22 cellular contexts compared by ENCODE assay signal in the genomic region with DNA sequence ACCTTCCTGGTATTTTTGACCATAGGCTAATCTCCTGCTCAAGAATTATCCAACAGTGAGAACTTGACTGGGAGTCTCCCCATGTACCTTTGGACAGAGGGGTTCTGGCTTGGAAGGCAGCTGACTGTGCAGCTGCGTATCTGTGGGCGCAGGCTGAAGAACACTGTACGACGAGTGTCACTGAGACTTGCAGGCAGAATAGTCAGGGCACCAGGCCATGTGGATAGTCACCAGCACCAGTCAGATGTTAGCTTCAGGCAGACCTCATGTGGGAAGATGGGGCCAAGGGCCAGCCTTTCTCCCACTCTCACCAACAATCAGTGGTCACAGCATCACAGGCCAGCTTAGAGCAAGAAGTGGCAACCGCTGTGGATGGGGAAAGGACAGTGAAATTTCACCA. TPM values are rescaled to one million over a fixed set of nuclear protein-coding genes. Genes with fewer than 3 reads are reported as not detected.
A peak's percentile ranks its signal among the peaks of the same experiment; 100 is the strongest.
DNase-seq lines count a peak whose midpoint lies in the region; ATAC-seq and TF ChIP-seq lines count a peak whose summit lies in the region.
"Had no signal": no experiment of that assay in that cellular context is flagged by ENCODE, and none has a peak within 500 bp of the region (broad histone marks: within the 10 kb centered on the region; RNA-seq: fewer than 3 reads in every experiment).

No MANE protein-coding gene starts in this region.

- peaks cover 17% of the 10 kb centered on the region for H3K4me1 Mint-ChIP-seq in CD14-positive monocyte
- H3K4me1 Mint-ChIP-seq in T-helper 17 cell, result peaks cover 8% of the 10 kb centered on the region

- H3K4me3 ChIP-seq in right cardiac atrium (ENCODE audit: low read length), result no peak overlapping the region
- H3K4me3 ChIP-seq: lung had no signal

- ATAC-seq in right cardiac atrium (peak; percentile 41 to 49), GM18868 (IDR thresholded peaks at IDR 0.05; ENCODE audit: unreplicated experiment) (no peak), T-helper 17 cell (no peak)

- H3K36me3 Mint-ChIP-seq in CD14-positive monocyte (peaks cover 47 to 70% of the 10 kb centered on the region in 2 donors), T-helper 17 cell (ENCODE audit: low read depth) (peaks cover 3% of the 10 kb centered on the region)

- TF ChIP-seq CTCF in CD14-positive monocyte (IDR thresholded peaks at IDR 0.05), result no peak

- H3K4me3 Mint-ChIP-seq in CD14-positive monocyte (no peak overlapping the region), T-helper 17 cell (no peak overlapping the region)
- H3K4me3 Mint-ChIP-seq: immature natural killer cell had no signal

- H3K27ac Mint-ChIP-seq in CD14-positive monocyte (peak overlapping the region in 4 of 7 donors; percentile 19 to 76 (median 41)), T-helper 17 cell (no peak overlapping the region)
- H3K27ac Mint-ChIP-seq: activated T-helper 2 cell treated with anti-CD3 and anti-CD28 coated beads, Interferon-gamma antibody, Interleukin-2, Interleukin-4, amounts not matched to agents 10 μg/mL and 5 μg/mL and 100 μg/mL, durations not matched to agents 14 hours and 24 hours and 36 hours had no signal

- peaks cover 15% of the 10 kb centered on the region for H3K4me1 ChIP-seq in right cardiac atrium (ENCODE audit: control insufficient read depth, insufficient read depth, low read length)

- H3K27ac ChIP-seq in caudate nucleus (ENCODE audit: low read depth, low read length) (peak overlapping the region; percentile 2), right cardiac atrium (ENCODE audit: low read length) (no peak overlapping the region)

- intact Hi-C loops in CD14-positive monocyte (cut with micrococcal nuclease) (no loop called here), right cardiac atrium (cut with DNase I) (loop anchor here in 2 of 4 donors (5.0 to 10.0 kb wide), 3 partner anchors 224 to 317 kb away; partner anchors contain the start of gene CCNY (in 2 of the 2)), posterior cingulate gyrus (cut with DNase I) (loop anchor here (5.0 kb wide), 1 partner anchor 224 kb away; the partner anchor contains the start of gene CCNY)

- H3K9me3 ChIP-seq in right cardiac atrium (ENCODE audit: control insufficient read depth, low read length) (no peaks in the 10 kb centered on the region), T-helper 17 cell (ENCODE audit: control insufficient read depth, low read length, poor library complexity, severe bottlenecking) (no peaks in the 10 kb centered on the region)

- WGBS in right cardiac atrium, result 69% methylated on average over 5 of the region's 5 CpGs

- DNase-seq in CD14-positive monocyte (ENCODE audit: low spot score) (no peak), caudate nucleus (lab: John Stamatoyannopoulos, UW) (peak in 47 of 61 donors; percentile 19 to 77 (median 49)), right cardiac atrium (peak in 2 of 3 donors; percentile 23 to 67), posterior cingulate gyrus (peak in 7 of 10 donors; percentile 47 to 94 (median 56)), SKM-1 treated with dmso at 0.1 percent for 144 hours (lab: John Stamatoyannopoulos, UW; ENCODE audit: unreplicated experiment) (no peak), T-helper 17 cell (no peak)
- DNase-seq: DMS79 treated with DMSO at 0.1 percent for 48 hours; effector memory CD4-positive, alpha-beta T cell; glutamatergic neuron; HCEC 1CT; immature natural killer cell; Kasumi-1; NCI-H1092 treated with DMSO at 0.1 percent for 48 hours; NCI-H2081 treated with DMSO at 0.1 percent for 48 hours; NCI-H510A; stimulated activated CD8-positive, alpha-beta memory T cell treated with anti-CD3 and anti-CD28 coated beads, Interleukin-4, amount 100 ng/mL, for 48 hours had no signal

- H3K9me3 Mint-ChIP-seq in CD14-positive monocyte, result peaks cover 0 to 2% (median 0%) of the 10 kb centered on the region in 7 donors
- H3K9me3 Mint-ChIP-seq: activated T-helper 2 cell treated with anti-CD3 and anti-CD28 coated beads, Interferon-gamma antibody, Interleukin-2, Interleukin-4, amounts not matched to agents 10 μg/mL and 5 μg/mL and 100 μg/mL, durations not matched to agents 14 hours and 24 hours and 36 hours; immature natural killer cell had no signal

- no peaks in the 10 kb centered on the region for H3K27me3 ChIP-seq in right cardiac atrium (ENCODE audit: control insufficient read depth, insufficient read depth)

- H3K27me3 Mint-ChIP-seq in CD14-positive monocyte (ENCODE audit: low read depth in 3 of 3) (no peaks in the 10 kb centered on the region), T-helper 17 cell (no peaks in the 10 kb centered on the region)

RNA-seq across cellular contexts. Expression of gene GJD4, which starts 43.5 kb away (rescaled TPM):
- polyA plus RNA-seq in CD14-positive monocyte (not detected), right cardiac atrium (not detected)
- total RNA-seq in right cardiac atrium (not detected), T-helper 17 cell (under 1 TPM in 1 of 2 donors, not detected in 1; 0.22 TPM)
- total RNA-seq: activated T-helper 2 cell treated with anti-CD3 and anti-CD28 coated beads, Interferon-gamma antibody, Interleukin-2, Interleukin-4, amounts not matched to agents 10 μg/mL and 5 μg/mL and 100 μg/mL, durations not matched to agents 14 hours and 24 hours and 36 hours; lung; pulmonary artery endothelial cell; subcutaneous adipose tissue had no signal
- polyA plus RNA-seq: fibroblast of lung, immature natural killer cell had no signal

Comparison
In these comparisons a context has a peak if more than half of its experiments do, and no peak if none do; other contexts are left out.
1. DNase-seq: peak in caudate nucleus (47 of 61), right cardiac atrium (2 of 3) and posterior cingulate gyrus (7 of 10); none in CD14-positive monocyte (single experiment), SKM-1 treated with dmso at 0.1 percent for 144 hours (single experiment) and T-helper 17 cell (0 of 3).
2. ATAC-seq: peak in right cardiac atrium (2 of 2); none in GM18868 (single experiment) and T-helper 17 cell (single experiment).